14 cellular contexts compared by ENCODE assay signal in the genomic region with DNA sequence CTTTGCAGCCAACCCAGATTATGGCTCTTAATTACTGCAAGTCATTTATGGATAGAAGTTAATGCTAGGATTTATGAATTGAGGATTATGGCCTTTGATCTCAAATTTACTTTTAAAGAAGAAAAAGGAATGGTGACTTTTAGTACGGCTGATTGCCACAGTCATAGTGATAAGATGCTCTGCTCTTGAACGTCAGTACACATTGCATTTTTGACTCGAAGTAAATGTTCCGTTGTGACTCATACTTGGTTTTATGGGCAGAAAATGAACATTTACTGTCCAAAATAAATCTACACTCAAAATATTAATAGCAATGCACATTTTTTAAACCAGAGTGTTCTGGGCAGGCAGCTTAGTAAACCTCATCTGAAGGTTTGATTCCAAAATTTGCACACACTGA. TPM values are rescaled to one million over a fixed set of nuclear protein-coding genes. Genes with fewer than 3 reads are reported as not detected.
DNase-seq lines count a peak whose midpoint lies in the region; ATAC-seq, FAIRE-seq and TF ChIP-seq lines count a peak whose summit lies in the region.
"Had no signal": no experiment of that assay in that cellular context is flagged by ENCODE, and none has a peak within 500 bp of the region (broad histone marks: within the 10 kb centered on the region; RNA-seq: fewer than 3 reads in every experiment).

No MANE protein-coding gene starts in this region.

- H3K9me3 ChIP-seq in uterus: no peaks in the 10 kb centered on the region
- H3K9me3 ChIP-seq: colonic mucosa had no signal

- H3K4me3 ChIP-seq in choroid plexus epithelial cell (ENCODE audit: low read depth, low read length) (peak overlapping the region; percentile 66), kidney epithelial cell (ENCODE audit: low read depth, low read length) (peak overlapping the region; percentile 50), uterus (peak overlapping the region in 1 of 2 donors; percentile 31)

- H3K36me3 ChIP-seq in kidney epithelial cell (ENCODE audit: control insufficient read depth, insufficient read depth, low read length) (no peaks in the 10 kb centered on the region), uterus (no peaks in the 10 kb centered on the region)
- H3K36me3 ChIP-seq: colonic mucosa had no signal

- TF ChIP-seq CTCF in choroid plexus epithelial cell (conservative IDR thresholded peaks at IDR 0.05; ENCODE audit: low read depth, low read length) (no peak), kidney epithelial cell (IDR thresholded peaks at IDR 0.05; ENCODE audit: insufficient read depth, low read length, poor library complexity, severe bottlenecking) (no peak), uterus (IDR thresholded peaks at IDR 0.05) (no peak)

- ATAC-seq in GM18907 (IDR thresholded peaks at IDR 0.05; ENCODE audit: unreplicated experiment): no peak
- ATAC-seq: activated CD4-positive, alpha-beta T cell treated with anti-CD3 and anti-CD28 coated beads for 36 hours had no signal

- no peaks in the 10 kb centered on the region for H3K27me3 ChIP-seq in kidney epithelial cell (ENCODE audit: control insufficient read depth, insufficient read depth, low read length)
- no peaks in the 10 kb centered on the region for H3K27me3 ChIP-seq in uterus
- H3K27me3 ChIP-seq: colonic mucosa had no signal

- intact Hi-C loops in uterus (cut with DNase I; ENCODE audit: low total_unique reads): no loop called here

- H3K27ac ChIP-seq in uterus: peak overlapping the region; percentile 69 to 71
- H3K27ac ChIP-seq: 22Rv1, colonic mucosa had no signal

- peak; percentile 9 for DNase-seq in NCI-H146 treated with DMSO at 0.1 percent for 48 hours (lab: John Stamatoyannopoulos, UW; ENCODE audit: unreplicated experiment)
- DNase-seq in NCI-H146 (lab: John Stamatoyannopoulos, UW): no peak
- DNase-seq in choroid plexus epithelial cell (ENCODE audit: low read depth): peak; percentile 72
- no peak for DNase-seq in kidney epithelial cell (ENCODE audit: low read depth)
- DNase-seq in uterus: no peak
- no peak for DNase-seq in RCC 7860 (ENCODE audit: low spot score)
- DNase-seq in NCI-H446 (lab: John Stamatoyannopoulos, UW): no peak
- DNase-seq: activated CD4-positive, alpha-beta T cell treated with anti-CD3 and anti-CD28 coated beads for 36 hours; MV-4-11; NCI-H774 had no signal

- no peaks in the 10 kb centered on the region for H3K4me1 ChIP-seq in uterus
- H3K4me1 ChIP-seq: colonic mucosa had no signal

- no peak for TF ChIP-seq POLR2A in uterus (IDR thresholded peaks at IDR 0.05)

- no peak for FAIRE-seq in RCC 7860 (lab: Jason Lieb, UNC)
- FAIRE-seq: GM18507 had no signal

RNA-seq across cellular contexts. Expression of gene ADAMTSL1, which starts 0.8 kb away (rescaled TPM):
- total RNA-seq in kidney epithelial cell: 0.08 and 0.62 TPM in 2 replicates
- 100 to 1,000 TPM in 3 of 4 donors, 10 to 100 TPM in 1; 30.0 to 186 (median 138) TPM for total RNA-seq in uterus
- total RNA-seq: activated CD4-positive, alpha-beta T cell treated with anti-CD3 and anti-CD28 coated beads for 36 hours had no signal

Comparison
In these comparisons a context has a peak if more than half of its experiments do, and no peak if none do; other contexts are left out.
1. DNase-seq: peak in NCI-H146 treated with DMSO at 0.1 percent for 48 hours (single experiment) and choroid plexus epithelial cell (single experiment); none in NCI-H146 (single experiment), kidney epithelial cell (single experiment), uterus (0 of 2), RCC 7860 (single experiment) and NCI-H446 (0 of 2).
2. RNA of gene ADAMTSL1, which starts 0.8 kb away (total RNA-seq): 30.0 to 186 TPM in uterus; 0.08 to 0.62 TPM in kidney epithelial cell; every median in the first group is over 10 times any median in the second.